ENCODE assay signal across 9 cellular contexts in the genomic region with DNA sequence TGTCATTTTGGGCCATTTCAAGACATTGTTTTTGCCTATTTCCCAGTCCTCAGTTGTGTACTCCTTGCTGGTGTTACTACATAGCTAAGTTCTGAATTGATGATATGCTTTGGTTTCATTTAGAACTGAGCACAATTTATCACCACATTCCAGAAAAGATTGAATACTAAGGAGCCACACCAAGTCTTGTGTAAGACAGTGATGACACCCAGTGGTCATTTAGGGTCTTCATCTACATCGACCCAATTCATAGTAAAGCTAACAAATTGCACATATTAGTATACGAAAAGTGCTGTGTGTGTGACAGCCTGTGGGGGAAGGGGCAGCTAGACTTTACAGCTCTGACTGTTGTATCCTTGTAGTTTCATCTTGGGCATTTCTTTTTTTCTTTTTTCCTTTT. TPM values are rescaled to one million over a fixed set of nuclear protein-coding genes. Genes with fewer than 3 reads are reported as not detected.
DNase-seq lines count a peak whose midpoint lies in the region; ATAC-seq and TF ChIP-seq lines count a peak whose summit lies in the region.
"Had no signal": no experiment of that assay in that cellular context is flagged by ENCODE, and none has a peak within 500 bp of the region (broad histone marks: within the 10 kb centered on the region; RNA-seq: fewer than 3 reads in every experiment).

No MANE protein-coding gene starts in this region.

- no peaks in the 10 kb centered on the region for H3K36me3 ChIP-seq in liver (ENCODE audit: control insufficient read depth in 4 of 4, insufficient read depth in 3 of 4, low read depth in 1 of 4, low read length in 3 of 4)
- H3K36me3 ChIP-seq: SJCRH30 had no signal

- peaks cover 0 to 7% (median 3%) of the 10 kb centered on the region in 4 donors for H3K27me3 ChIP-seq in liver (ENCODE audit: control insufficient read depth in 4 of 4, insufficient read depth in 4 of 4, low read length in 3 of 4)
- H3K27me3 ChIP-seq: SJCRH30 had no signal

- no peak for ATAC-seq in activated T-cell treated with anti-CD3 and anti-CD28 coated beads, Interleukin-2, amount 50 U/mL, for 72 hours (replicated peaks in 1 of 2)
- no peak for ATAC-seq in GM21528 (IDR thresholded peaks at IDR 0.05; ENCODE audit: low FRiP score, unreplicated experiment)

- DNase-seq in COLO829 (ENCODE audit: low spot score), result peak; percentile 21
- peak; percentile 49 for DNase-seq in HFFc6
- no peak for DNase-seq in activated gamma-delta T cell treated with Interleukin-2 at 50 U/mL for 16 hours
- no peak for DNase-seq in activated T-cell treated with anti-CD3 and anti-CD28 coated beads, Interleukin-2, amount 50 U/mL, for 72 hours
- DNase-seq in NCI-H1092 treated with DMSO at 0.1 percent for 48 hours (lab: John Stamatoyannopoulos, UW), result no peak

- no peaks in the 10 kb centered on the region for H3K36me3 Mint-ChIP-seq in HFFc6 (ENCODE audit: low read depth)
- no peaks in the 10 kb centered on the region for H3K36me3 Mint-ChIP-seq in activated T-cell treated with anti-CD3 and anti-CD28 coated beads, Interleukin-2, amount 50 U/mL, for 72 hours (ENCODE audit: insufficient read depth in 2 of 2)

- H3K4me1 Mint-ChIP-seq in HFFc6 (ENCODE audit: low read depth), result peaks cover 9% of the 10 kb centered on the region
- H3K4me1 Mint-ChIP-seq in activated T-cell treated with anti-CD3 and anti-CD28 coated beads, Interleukin-2, amount 50 U/mL, for 72 hours (ENCODE audit: low read depth), result peaks cover under 1% of the 10 kb centered on the region

- no peaks in the 10 kb centered on the region for H3K9me3 Mint-ChIP-seq in HFFc6
- no peaks in the 10 kb centered on the region for H3K9me3 Mint-ChIP-seq in activated T-cell treated with anti-CD3 and anti-CD28 coated beads, Interleukin-2, amount 50 U/mL, for 72 hours

- no peaks in the 10 kb centered on the region for H3K27me3 Mint-ChIP-seq in HFFc6 (ENCODE audit: insufficient read depth)
- H3K27me3 Mint-ChIP-seq in activated T-cell treated with anti-CD3 and anti-CD28 coated beads, Interleukin-2, amount 50 U/mL, for 72 hours (ENCODE audit: low read depth), result peaks cover 46% of the 10 kb centered on the region

- TF ChIP-seq RAD21 in liver (IDR thresholded peaks at IDR 0.05), result peak; percentile 54 to 58

- TF ChIP-seq CTCF in HFFc6 (IDR thresholded peaks at IDR 0.05) (peak; percentile 76), VCaP (conservative IDR thresholded peaks at IDR 0.05) (peak; percentile 52), liver (IDR thresholded peaks at IDR 0.05; ENCODE audit: low read depth, low read length, missing input control) (peak; percentile 20)

- H3K4me3 ChIP-seq in liver (ENCODE audit: low read depth in 1 of 3, low read length in 3 of 3), result no peak overlapping the region
- H3K4me3 ChIP-seq: SJCRH30 had no signal

- 34% methylated on average over 2 of the region's 2 CpGs for WGBS in liver

- no peaks in the 10 kb centered on the region for H3K4me1 ChIP-seq in liver (ENCODE audit: control insufficient read depth in 4 of 4, insufficient read depth in 4 of 4, low read length in 3 of 4)
- H3K4me1 ChIP-seq: SJCRH30 had no signal

- no peaks in the 10 kb centered on the region for H3K9me3 ChIP-seq in liver (ENCODE audit: control insufficient read depth in 4 of 4, low read length in 3 of 4)
- H3K9me3 ChIP-seq: SJCRH30 had no signal

- H3K4me3 Mint-ChIP-seq in HFFc6, result no peak overlapping the region
- no peak overlapping the region for H3K4me3 Mint-ChIP-seq in activated T-cell treated with anti-CD3 and anti-CD28 coated beads, Interleukin-2, amount 50 U/mL, for 72 hours

- no peak overlapping the region for H3K27ac Mint-ChIP-seq in HFFc6
- no peak overlapping the region for H3K27ac Mint-ChIP-seq in activated T-cell treated with anti-CD3 and anti-CD28 coated beads, Interleukin-2, amount 50 U/mL, for 72 hours

- H3K27ac ChIP-seq in VCaP (no peak overlapping the region), liver (ENCODE audit: low read depth in 1 of 2, low read length in 2 of 2) (no peak overlapping the region)
- H3K27ac ChIP-seq: SJCRH30 had no signal

- H3K9ac ChIP-seq in liver (ENCODE audit: low read depth in 1 of 2, low read length in 2 of 2), result no peak overlapping the region

TF ChIP-seq in liver, 16 proteins besides CTCF, POLR2A, EP300 and RAD21:
- no peak for TF ChIP-seq EGR1 (IDR thresholded peaks at IDR 0.05; ENCODE audit: low read depth in 2 of 2)
- no peak for TF ChIP-seq RXRA (IDR thresholded peaks at IDR 0.05)
- TF ChIP-seq HNF4G (IDR thresholded peaks at IDR 0.05), result no peak
- TF ChIP-seq GABPA (IDR thresholded peaks at IDR 0.05 in 1 of 2, conservative IDR thresholded peaks at IDR 0.05 in 1 of 2), result no peak
- TF ChIP-seq SP1 (IDR thresholded peaks at IDR 0.05), result no peak
- TF ChIP-seq HNF4A (conservative IDR thresholded peaks at IDR 0.05), result no peak
- no peak for TF ChIP-seq NR2F2 (IDR thresholded peaks at IDR 0.05)
- TF ChIP-seq, protein P1, sequence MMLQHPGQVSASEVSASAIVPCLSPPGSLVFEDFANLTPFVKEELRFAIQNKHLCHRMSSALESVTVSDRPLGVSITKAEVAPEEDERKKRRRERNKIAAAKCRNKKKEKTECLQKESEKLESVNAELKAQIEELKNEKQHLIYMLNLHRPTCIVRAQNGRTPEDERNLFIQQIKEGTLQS (IDR thresholded peaks at IDR 0.05), result no peak
- no peak for TF ChIP-seq ZBTB33 (IDR thresholded peaks at IDR 0.05)
- no peak for TF ChIP-seq REST (IDR thresholded peaks at IDR 0.05)
- no peak for TF ChIP-seq JUND (IDR thresholded peaks at IDR 0.05)
- no peak for TF ChIP-seq FOXA1 (IDR thresholded peaks at IDR 0.05)
TF ChIP-seq in liver: peak in this region for 0.

RNA-seq across cellular contexts. Expression of gene DLX2, which starts 10.9 kb away (rescaled TPM):
- total RNA-seq in HFFc6 (2021; fragmentation: NEBNext Ultra II Directional; extraction: Animal tissue kit (Norgen Biotek cat#: 25700)), result 10 to 100 TPM in 2 of 6 experiments, 1 to 10 TPM in 4; 8.8 to 12.6 (median 9.5) TPM
- total RNA-seq in liver, result not detected
- not detected for polyA plus RNA-seq in liver
- total RNA-seq in activated T-cell treated with anti-CD3 and anti-CD28 coated beads, Interleukin-2, amount 50 U/mL, for 72 hours, result under 1 TPM; 0.23 to 0.24 TPM

RNA-seq across cellular contexts. Expression of gene DLX1, which starts 28.3 kb away (rescaled TPM):
- 10 to 100 TPM in 2 of 6 experiments, 1 to 10 TPM in 4; 8.2 to 13.9 (median 9.2) TPM for total RNA-seq in HFFc6 (2021; fragmentation: NEBNext Ultra II Directional; extraction: Animal tissue kit (Norgen Biotek cat#: 25700))
- not detected for total RNA-seq in liver
- polyA plus RNA-seq in liver, result not detected
- total RNA-seq in activated T-cell treated with anti-CD3 and anti-CD28 coated beads, Interleukin-2, amount 50 U/mL, for 72 hours, result under 1 TPM in 1 of 2 donors, not detected in 1; 0.24 TPM

Comparison
In these comparisons a context has a peak if more than half of its experiments do, and no peak if none do; other contexts are left out.
1. DNase-seq: peak in COLO829 (single experiment) and HFFc6 (single experiment); none in activated gamma-delta T cell treated with Interleukin-2 at 50 U/mL for 16 hours (single experiment), activated T-cell treated with anti-CD3 and anti-CD28 coated beads, Interleukin-2, amount 50 U/mL, for 72 hours (0 of 2) and NCI-H1092 treated with DMSO at 0.1 percent for 48 hours (single experiment).
2. CTCF ChIP-seq: peak in every context shown above with its lines; median percentile 76 in HFFc6; 52 in VCaP; 20 in liver.
3. RNA of gene DLX2, which starts 10.9 kb away (total RNA-seq): 8.8 to 12.6 TPM in HFFc6; 0.23 to 0.24 TPM in activated T-cell treated with anti-CD3 and anti-CD28 coated beads, Interleukin-2, amount 50 U/mL, for 72 hours and not detected in liver; every median in the first group is over 4 times any median in the second.
4. RNA of gene DLX1, which starts 28.3 kb away (total RNA-seq): 8.2 to 13.9 TPM in HFFc6; 0.24 TPM in activated T-cell treated with anti-CD3 and anti-CD28 coated beads, Interleukin-2, amount 50 U/mL, for 72 hours and not detected in liver; every median in the first group is over 4 times any median in the second.